In genomic region chr3:176896640-176897039, GRCh38 we compare ENCODE assay signal across 20 cellular contexts.
"Had no signal": no experiment of that assay in that cellular context is flagged by ENCODE, and none has a peak within 500 bp of the region (broad histone marks: within the 10 kb centered on the region; RNA-seq: fewer than 3 reads in every experiment).

No MANE protein-coding gene starts in this region.

- H3K4me3 Mint-ChIP-seq: activated CD4-positive, alpha-beta T cell treated with anti-CD3 and anti-CD28 coated beads for 36 hours; activated CD8-positive, alpha-beta memory T cell treated with anti-CD3 and anti-CD28 coated beads, Interleukin-2, amount 10 ng/mL, durations not matched to agents 7 days and 5 days; activated CD8-positive, alpha-beta T cell treated with anti-CD3 and anti-CD28 coated beads, Interleukin-2, amount 10 ng/mL, durations not matched to agents 7 days and 5 days; activated naive CD4-positive, alpha-beta T cell treated with anti-CD3 and anti-CD28 coated beads for 36 hours; activated naive CD8-positive, alpha-beta T cell treated with anti-CD3 and anti-CD28 coated beads, Interleukin-2, amount 10 ng/mL, durations not matched to agents 7 days and 5 days had no signal

- H3K4me1 Mint-ChIP-seq: activated CD4-positive, alpha-beta T cell treated with anti-CD3 and anti-CD28 coated beads for 36 hours; activated CD8-positive, alpha-beta memory T cell treated with anti-CD3 and anti-CD28 coated beads, Interleukin-2, amount 10 ng/mL, durations not matched to agents 7 days and 5 days; activated naive CD8-positive, alpha-beta T cell treated with anti-CD3 and anti-CD28 coated beads, Interleukin-2, amount 10 ng/mL, durations not matched to agents 7 days and 5 days; naive B cell had no signal

- H3K9me3 Mint-ChIP-seq: activated naive CD4-positive, alpha-beta T cell treated with anti-CD3 and anti-CD28 coated beads for 36 hours had no signal

- DNase-seq: activated CD4-positive, alpha-beta T cell treated with anti-CD3 and anti-CD28 coated beads for 36 hours; activated CD4-positive, CD25-positive, alpha-beta regulatory T cell; activated CD8-positive, alpha-beta memory T cell treated with anti-CD3 and anti-CD28 coated beads, Interleukin-2, amount 10 ng/mL, durations not matched to agents 7 days and 5 days; activated CD8-positive, alpha-beta T cell treated with anti-CD3 and anti-CD28 coated beads, Interleukin-2, amount 10 ng/mL, durations not matched to agents 7 days and 5 days; activated effector memory CD4-positive, alpha-beta T cell treated with Interleukin-2 at 50 U/mL for 16 hours; activated naive CD4-positive, alpha-beta T cell treated with anti-CD3 and anti-CD28 coated beads for 36 hours; activated naive CD8-positive, alpha-beta T cell treated with anti-CD3 and anti-CD28 coated beads, Interleukin-2, amount 10 ng/mL, durations not matched to agents 7 days and 5 days; activated T-cell treated with anti-CD3 and anti-CD28 coated beads for 4 hours; brain microvascular endothelial cell; dorsolateral prefrontal cortex; effector memory CD4-positive, alpha-beta T cell; islet precursor cell; left cardiac atrium; mammary epithelial cell; naive B cell; stimulated activated CD4-positive, alpha-beta T cell treated with anti-CD3 and anti-CD28 coated beads, Interleukin-15, amount 100 ng/mL, for 24 hours; stimulated activated CD4-positive, alpha-beta T cell treated with anti-CD3 and anti-CD28 coated beads, Interleukin-2, amount 100 ng/mL, for 24 hours; stimulated activated naive CD4-positive, alpha-beta T cell treated with Interleukin-2 at 50 U/mL for 16 hours; testis; transverse colon had no signal

- H3K36me3 Mint-ChIP-seq: activated CD8-positive, alpha-beta memory T cell treated with anti-CD3 and anti-CD28 coated beads, Interleukin-2, amount 10 ng/mL, durations not matched to agents 7 days and 5 days; activated naive CD8-positive, alpha-beta T cell treated with anti-CD3 and anti-CD28 coated beads, Interleukin-2, amount 10 ng/mL, durations not matched to agents 7 days and 5 days; naive B cell had no signal

- H3K27ac Mint-ChIP-seq: activated CD4-positive, alpha-beta T cell treated with anti-CD3 and anti-CD28 coated beads for 36 hours; activated CD8-positive, alpha-beta memory T cell treated with anti-CD3 and anti-CD28 coated beads, Interleukin-2, amount 10 ng/mL, durations not matched to agents 7 days and 5 days; activated CD8-positive, alpha-beta T cell treated with anti-CD3 and anti-CD28 coated beads, Interleukin-2, amount 10 ng/mL, durations not matched to agents 7 days and 5 days; activated naive CD4-positive, alpha-beta T cell treated with anti-CD3 and anti-CD28 coated beads for 36 hours; activated naive CD8-positive, alpha-beta T cell treated with anti-CD3 and anti-CD28 coated beads, Interleukin-2, amount 10 ng/mL, durations not matched to agents 7 days and 5 days; naive B cell had no signal

- ATAC-seq: activated CD4-positive, alpha-beta T cell treated with anti-CD3 and anti-CD28 coated beads for 36 hours; activated CD8-positive, alpha-beta memory T cell treated with anti-CD3 and anti-CD28 coated beads, Interleukin-2, amount 10 ng/mL, durations not matched to agents 7 days and 5 days; activated CD8-positive, alpha-beta T cell treated with anti-CD3 and anti-CD28 coated beads, Interleukin-2, amount 10 ng/mL, durations not matched to agents 7 days and 5 days; left cardiac atrium had no signal
